In the genomic region with DNA sequence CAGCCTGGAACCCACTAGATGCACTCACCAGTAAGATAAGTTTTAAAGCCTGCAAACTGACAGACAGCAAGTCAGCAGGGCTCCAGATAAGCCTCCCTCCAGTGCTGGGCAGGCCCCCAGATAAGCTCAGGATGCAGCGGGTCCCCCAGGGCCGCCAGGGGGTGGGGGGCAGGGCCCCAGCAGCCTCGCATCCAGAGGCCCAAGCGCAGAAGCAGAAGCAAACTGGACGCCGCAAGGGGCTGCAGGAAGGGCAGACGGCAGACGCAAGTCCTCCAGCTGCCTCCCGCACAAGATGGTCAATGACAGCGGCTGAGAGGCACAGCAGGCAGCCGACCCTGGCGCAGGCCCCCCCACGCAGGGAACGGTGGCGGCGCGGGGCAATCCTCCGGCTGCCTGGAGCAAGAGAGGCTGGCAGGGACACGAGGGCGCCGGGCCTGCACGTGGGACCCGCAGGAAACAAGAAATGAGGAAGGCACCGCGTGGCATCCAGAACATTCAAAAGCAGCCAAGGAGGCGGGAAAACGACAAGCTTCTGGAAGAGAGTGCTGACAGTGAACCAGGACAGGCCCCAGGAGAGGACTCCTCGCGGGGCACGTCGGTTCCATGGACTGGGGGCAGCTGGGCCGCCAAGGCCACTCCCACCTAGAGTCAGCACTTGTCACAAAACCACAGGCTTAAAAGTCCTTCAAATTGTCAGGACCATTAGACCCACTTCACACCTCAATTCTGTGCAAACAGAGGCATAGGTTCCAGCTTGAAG, we compare ENCODE assay signal across 13 cellular contexts. TPM values are rescaled to one million over a fixed set of nuclear protein-coding genes. Genes with fewer than 3 reads are reported as not detected.
A peak's percentile ranks its signal among the peaks of the same experiment; 100 is the strongest.
DNase-seq lines count a peak whose midpoint lies in the region; ATAC-seq and TF ChIP-seq lines count a peak whose summit lies in the region.
"Had no signal": no experiment of that assay in that cellular context is flagged by ENCODE, and none has a peak within 500 bp of the region (broad histone marks: within the 10 kb centered on the region; RNA-seq: fewer than 3 reads in every experiment).

No MANE protein-coding gene starts in this region.

- H2BK5ac ChIP-seq in H9 (ENCODE audit: insufficient read length, low read length): no peak overlapping the region

- no peak overlapping the region for H3K23ac ChIP-seq in H9 (ENCODE audit: insufficient read length, low read depth, low read length)

- H3K9me3 Mint-ChIP-seq in endothelial cell (ENCODE audit: unreplicated experiment) (no peaks in the 10 kb centered on the region), H9 (no peaks in the 10 kb centered on the region)
- H3K9me3 Mint-ChIP-seq: activated CD4-positive, alpha-beta memory T cell treated with anti-CD3 and anti-CD28 coated beads for 36 hours; naive thymus-derived CD8-positive, alpha-beta T cell had no signal

- H4K8ac ChIP-seq in H9 (replicated peaks; ENCODE audit: insufficient read length, low read depth, low read length): no peak overlapping the region

- no peaks in the 10 kb centered on the region for H3K79me1 ChIP-seq in H9 (ENCODE audit: insufficient read depth, low read depth, low read length, poor library complexity, severe bottlenecking)

- H3K36me3 Mint-ChIP-seq in endothelial cell (ENCODE audit: low read depth, unreplicated experiment) (no peaks in the 10 kb centered on the region), H9 (ENCODE audit: insufficient read depth in 1 of 3, low read depth in 3 of 3) (no peaks in the 10 kb centered on the region)
- H3K36me3 Mint-ChIP-seq: activated CD4-positive, alpha-beta memory T cell treated with anti-CD3 and anti-CD28 coated beads for 36 hours; activated naive CD8-positive, alpha-beta T cell; naive thymus-derived CD8-positive, alpha-beta T cell had no signal

- no peak overlapping the region for H2AFZ ChIP-seq in H9 (ENCODE audit: low read length)

- H3K4me1 Mint-ChIP-seq in endothelial cell (ENCODE audit: unreplicated experiment): peaks cover 25% of the 10 kb centered on the region
- H3K4me1 Mint-ChIP-seq in H9: peaks cover 34 to 41% of the 10 kb centered on the region in 2 experiments

- no peaks in the 10 kb centered on the region for H3K27me3 ChIP-seq in muscle layer of duodenum (ENCODE audit: low read depth, low read length)
- no peaks in the 10 kb centered on the region for H3K27me3 ChIP-seq in foreskin keratinocyte
- H3K27me3 ChIP-seq in H9 (ENCODE audit: insufficient read depth, low read length): no peaks in the 10 kb centered on the region

- no peak overlapping the region for H3T11ph ChIP-seq in H9 (ENCODE audit: low read length)

- no peaks in the 10 kb centered on the region for H3K9me3 ChIP-seq in muscle layer of duodenum (ENCODE audit: control insufficient read depth in 1 of 2, low read length in 2 of 2)
- H3K9me3 ChIP-seq in H9 (ENCODE audit: control insufficient read depth, low read depth, low read length): no peaks in the 10 kb centered on the region

- DNase-seq in AG20443 (ENCODE audit: low spot score): peak; percentile 22
- DNase-seq in NCI-H2029 treated with DMSO at 0.1 percent for 48 hours (lab: John Stamatoyannopoulos, UW): peak; percentile 58
- DNase-seq in endothelial cell (ENCODE audit: low spot score): no peak
- DNase-seq in foreskin keratinocyte: no peak
- no peak for DNase-seq in NK-92 treated with Interleukin-12 subunit alpha and Interleukin-12 subunit beta, amount 100 ng/mL, for 24 hours (lab: John Stamatoyannopoulos, UW)
- no peak for DNase-seq in H9
- DNase-seq: activated CD4-positive, alpha-beta memory T cell treated with anti-CD3 and anti-CD28 coated beads for 36 hours; naive thymus-derived CD8-positive, alpha-beta T cell; NCI-H146 had no signal

- TF ChIP-seq CTCF in endothelial cell (IDR thresholded peaks at IDR 0.05; ENCODE audit: unreplicated experiment): no peak
- no peak for TF ChIP-seq CTCF in foreskin keratinocyte (conservative IDR thresholded peaks at IDR 0.05)
- TF ChIP-seq CTCF in H9 (conservative IDR thresholded peaks at IDR 0.05): no peak

- H3K27me3 Mint-ChIP-seq in endothelial cell (ENCODE audit: unreplicated experiment) (peaks cover 8% of the 10 kb centered on the region), H9 (ENCODE audit: low read depth) (peaks cover 30% of the 10 kb centered on the region)

- no peak overlapping the region for H3K56ac ChIP-seq in H9 (ENCODE audit: insufficient read length, low read depth, low read length)

- H3K27ac Mint-ChIP-seq in endothelial cell (ENCODE audit: unreplicated experiment) (no peak overlapping the region), H9 (peak overlapping the region in 1 of 3 experiments; percentile 22; a peak in 1 of 7 replicates)
- H3K27ac Mint-ChIP-seq: activated CD4-positive, alpha-beta memory T cell treated with anti-CD3 and anti-CD28 coated beads for 36 hours; activated naive CD8-positive, alpha-beta T cell; naive thymus-derived CD8-positive, alpha-beta T cell had no signal

- H3K36me3 ChIP-seq in muscle layer of duodenum (ENCODE audit: control insufficient read depth in 1 of 2, insufficient read depth in 2 of 2, low read length in 2 of 2): no peaks in the 10 kb centered on the region

- no CpG with 5 or more reads among the region's 32 CpGs for WGBS in H9 (ENCODE audit: extremely low coverage, insufficient read length, low lambda C conversion rate)

- peak overlapping the region; percentile 26 for H3K4me3 Mint-ChIP-seq in endothelial cell (ENCODE audit: unreplicated experiment)
- H3K4me3 Mint-ChIP-seq in H9: no peak overlapping the region
- H3K4me3 Mint-ChIP-seq: activated CD4-positive, alpha-beta memory T cell treated with anti-CD3 and anti-CD28 coated beads for 36 hours; activated naive CD8-positive, alpha-beta T cell; naive thymus-derived CD8-positive, alpha-beta T cell had no signal

- no peak overlapping the region for H2BK12ac ChIP-seq in H9 (ENCODE audit: insufficient read length, low read depth, low read length)

- no peak overlapping the region for H2BK20ac ChIP-seq in H9 (ENCODE audit: low read depth, low read length, poor library complexity, severe bottlenecking)

- H2BK120ac ChIP-seq in H9 (ENCODE audit: low read depth, low read length, poor library complexity, severe bottlenecking): no peak overlapping the region

- no peak overlapping the region; the same call in 1 of the 2 replicates for H3K14ac ChIP-seq in H9 (ENCODE audit: insufficient read depth, low read length)

- H3K4me2 ChIP-seq in H9 (ENCODE audit: insufficient read depth, insufficient read length, low read length): no peak overlapping the region

- peaks cover under 1% of the 10 kb centered on the region for H4K20me1 ChIP-seq in H9 (ENCODE audit: control insufficient read depth, insufficient read depth, insufficient read length)

- no peaks in the 10 kb centered on the region; the same call in 1 of the 2 replicates for H3K79me2 ChIP-seq in H9 (ENCODE audit: insufficient read depth, low read length)

- peaks cover 17 to 57% of the 10 kb centered on the region in 2 donors for H3K4me1 ChIP-seq in muscle layer of duodenum (ENCODE audit: control insufficient read depth in 1 of 2, insufficient read depth in 2 of 2, low read length in 2 of 2)
- H3K4me1 ChIP-seq in foreskin keratinocyte: no peaks in the 10 kb centered on the region
- H3K4me1 ChIP-seq in H9 (ENCODE audit: insufficient read depth, low read length): peaks cover 6% of the 10 kb centered on the region

- H3K9ac ChIP-seq in H9 (ENCODE audit: extremely low read depth, insufficient read length, low read length): no peak overlapping the region

- no peak overlapping the region for H4K5ac ChIP-seq in H9 (ENCODE audit: insufficient read length, low read depth, low read length)

- H3K4ac ChIP-seq in H9 (ENCODE audit: low read depth, low read length): no peak overlapping the region

- H3K4me3 ChIP-seq in muscle layer of duodenum (ENCODE audit: low read depth in 1 of 2, low read length in 2 of 2): peak overlapping the region in 1 of 2 donors; percentile 12

- no peak overlapping the region for H2AK5ac ChIP-seq in H9 (ENCODE audit: insufficient read length, low read length)

- H2BK15ac ChIP-seq in H9 (ENCODE audit: low read depth, low read length): no peak overlapping the region

- H3K23me2 ChIP-seq in H9 (ENCODE audit: insufficient read length, low read depth, low read length, poor library complexity, severe bottlenecking): no peaks in the 10 kb centered on the region

- no peak overlapping the region for H3K18ac ChIP-seq in H9 (ENCODE audit: insufficient read length, low read depth, low read length)

- no peak overlapping the region for H4K91ac ChIP-seq in H9 (ENCODE audit: insufficient read length, low read depth, low read length)

- ATAC-seq in foreskin keratinocyte (no peak), GM21528 (IDR thresholded peaks at IDR 0.05; ENCODE audit: low FRiP score, unreplicated experiment) (no peak)
- ATAC-seq: naive thymus-derived CD8-positive, alpha-beta T cell had no signal

- H3K27ac ChIP-seq in muscle layer of duodenum (ENCODE audit: low read length) (peak overlapping the region; percentile 42), foreskin keratinocyte (no peak overlapping the region), H9 (ENCODE audit: insufficient read length, low read depth, low read length) (no peak overlapping the region)

RNA-seq across cellular contexts. Expression of a gene that starts 49.8 kb away (rescaled TPM):
- total RNA-seq in endothelial cell (ENCODE audit: unreplicated experiment) (3.5 TPM), foreskin keratinocyte (1.2 and 2.0 TPM in 2 replicates), H9 (2021) (2.7 TPM in 2 replicates)
- 0.94 and 1.3 TPM in 2 replicates for polyA plus RNA-seq in foreskin keratinocyte
- total RNA-seq: dermis microvascular lymphatic vessel endothelial cell; naive thymus-derived CD8-positive, alpha-beta T cell had no signal
- polyA plus RNA-seq: naive thymus-derived CD8-positive, alpha-beta T cell had no signal

Comparison
In these comparisons a context has a peak if more than half of its experiments do, and no peak if none do; other contexts are left out.
1. DNase-seq: peak in AG20443 (single experiment) and NCI-H2029 treated with DMSO at 0.1 percent for 48 hours (single experiment); none in endothelial cell (single experiment), foreskin keratinocyte (0 of 2), NK-92 treated with Interleukin-12 subunit alpha and Interleukin-12 subunit beta, amount 100 ng/mL, for 24 hours (single experiment) and H9 (single experiment).